Comparison of ENCODE assay signal across 8 cellular contexts in genomic region chr14:50311974-50312733, GRCh38. TPM values are rescaled to one million over a fixed set of nuclear protein-coding genes. Genes with fewer than 3 reads are reported as not detected.
DNase-seq lines count a peak whose midpoint lies in the region; ATAC-seq and TF ChIP-seq lines count a peak whose summit lies in the region.

DMAC2L (plus strand) TSS chr14:50312324; CDS start chr14:50321488, 9,164 bp downstream.
L2HGDH (minus strand) TSS chr14:50312229; CDS start chr14:50312150, 79 bp downstream.

- H3K9me3 ChIP-seq in SU-DHL-6 (ENCODE audit: insufficient read depth, low read length) (peaks cover 6% of the 10 kb centered on the region; the same call in 1 of the 2 replicates), cardiac muscle cell (ENCODE audit: low read depth) (no peaks in the 10 kb centered on the region)

- H3K27me3 ChIP-seq in SU-DHL-6 (ENCODE audit: low read length) (no peaks in the 10 kb centered on the region), cardiac muscle cell (no peaks in the 10 kb centered on the region)

- H3K4me3 Mint-ChIP-seq in activated naive CD8-positive, alpha-beta T cell treated with anti-CD3 and anti-CD28 coated beads, Interleukin-2, amount 10 ng/mL, durations not matched to agents 7 days and 5 days, result peak within 1 kb of the TSS; percentile 92
- peak within 1 kb of the TSS; percentile 94 for H3K4me3 Mint-ChIP-seq in type B pancreatic cell

- H3K4me1 ChIP-seq in cardiac muscle cell (ENCODE audit: low read depth), result peaks cover 6% of the 10 kb centered on the region

- POLR2A ChIA-PET in activated naive CD8-positive, alpha-beta T cell treated with anti-CD3 and anti-CD28 coated beads, Interleukin-2, amount 10 ng/mL, durations not matched to agents 7 days and 5 days (lab: Charles Lee), result interaction anchor here (0.6 to 2.3 kb wide), 8 partner anchors 9 to 619 kb away, joined by 3 to 13 read pairs (median 4); partner anchors contain the start of genes ATL1, KLHDC1, KLHDC2 and SOS2

- H3K27ac Mint-ChIP-seq in activated naive CD8-positive, alpha-beta T cell treated with anti-CD3 and anti-CD28 coated beads, Interleukin-2, amount 10 ng/mL, durations not matched to agents 7 days and 5 days, result peak within 1 kb of the TSS; percentile 95
- peak within 1 kb of the TSS; percentile 96 for H3K27ac Mint-ChIP-seq in type B pancreatic cell

- peaks cover 2% of the 10 kb centered on the region for H3K9me3 Mint-ChIP-seq in activated naive CD8-positive, alpha-beta T cell treated with anti-CD3 and anti-CD28 coated beads, Interleukin-2, amount 10 ng/mL, durations not matched to agents 7 days and 5 days
- H3K9me3 Mint-ChIP-seq in type B pancreatic cell, result no peaks in the 10 kb centered on the region

- H3K9me2 ChIP-seq in SU-DHL-6 (replicated peaks; ENCODE audit: insufficient read depth, low read length), result no peaks in the 10 kb centered on the region

- H3K27me3 Mint-ChIP-seq in activated naive CD8-positive, alpha-beta T cell treated with anti-CD3 and anti-CD28 coated beads, Interleukin-2, amount 10 ng/mL, durations not matched to agents 7 days and 5 days, result no peaks in the 10 kb centered on the region
- H3K27me3 Mint-ChIP-seq in type B pancreatic cell, result no peaks in the 10 kb centered on the region

- H3K9ac ChIP-seq in SU-DHL-6 (ENCODE audit: low read length), result peak within 1 kb of the TSS; percentile 90

- H4K20me1 ChIP-seq in SU-DHL-6 (ENCODE audit: low read depth, low read length), result no peaks in the 10 kb centered on the region

- H3K4me3 ChIP-seq in GM12865 (ENCODE audit: low read depth, low read length), result peak within 1 kb of the TSS; percentile 64
- H3K4me3 ChIP-seq in SU-DHL-6 (ENCODE audit: insufficient read depth, low read length, poor library complexity, severe bottlenecking), result peak within 1 kb of the TSS; percentile 92
- H3K4me3 ChIP-seq in cardiac muscle cell, result peak within 1 kb of the TSS; percentile 43

- H2AFZ ChIP-seq in SU-DHL-6 (ENCODE audit: low read depth, low read length, severe bottlenecking), result peak within 1 kb of the TSS; percentile 88

- peaks cover 26% of the 10 kb centered on the region for H3K4me1 Mint-ChIP-seq in activated naive CD8-positive, alpha-beta T cell treated with anti-CD3 and anti-CD28 coated beads, Interleukin-2, amount 10 ng/mL, durations not matched to agents 7 days and 5 days
- H3K4me1 Mint-ChIP-seq in type B pancreatic cell (ENCODE audit: unreplicated experiment), result peaks cover 5% of the 10 kb centered on the region

- H3K36me3 ChIP-seq in SU-DHL-6 (ENCODE audit: low read length) (peaks cover 12% of the 10 kb centered on the region), cardiac muscle cell (no peaks in the 10 kb centered on the region)

- DNase-seq in GM12865 (ENCODE audit: low read depth), result peak; percentile 97
- DNase-seq in NCI-H1105 treated with DMSO at 0.1 percent for 48 hours (lab: John Stamatoyannopoulos, UW), result peak; percentile 96
- peak; percentile 94 for DNase-seq in activated naive CD8-positive, alpha-beta T cell treated with anti-CD3 and anti-CD28 coated beads, Interleukin-2, amount 10 ng/mL, durations not matched to agents 7 days and 5 days
- peak; percentile 95 to 98 for DNase-seq in cardiac muscle cell (ENCODE audit: low read depth in 1 of 2, low spot score in 1 of 2)
- DNase-seq in pons (ENCODE audit: low spot score), result peak; percentile 95
- DNase-seq in type B pancreatic cell (ENCODE audit: extremely low spot score, unreplicated experiment), result peak; percentile 92

- peaks cover 75% of the 10 kb centered on the region for H3K79me2 ChIP-seq in SU-DHL-6 (ENCODE audit: insufficient read depth, low read length)

- TF ChIP-seq CTCF in GM12865 (IDR thresholded peaks at IDR 0.05; ENCODE audit: insufficient read depth, low read depth, low read length, missing control alignments) (no peak), SU-DHL-6 (IDR thresholded peaks at IDR 0.05; ENCODE audit: insufficient read depth, low read length, poor library complexity, severe bottlenecking) (no peak), cardiac muscle cell (IDR thresholded peaks at IDR 0.05; ENCODE audit: low read depth, low read length) (no peak), type B pancreatic cell (conservative IDR thresholded peaks at IDR 0.05) (peak; percentile 37)

- H3K4me2 ChIP-seq in SU-DHL-6 (ENCODE audit: low read depth, low read length, poor library complexity, severe bottlenecking), result peak within 1 kb of the TSS; percentile 84

- H3K36me3 Mint-ChIP-seq in activated naive CD8-positive, alpha-beta T cell treated with anti-CD3 and anti-CD28 coated beads, Interleukin-2, amount 10 ng/mL, durations not matched to agents 7 days and 5 days, result peaks cover 27% of the 10 kb centered on the region
- H3K36me3 Mint-ChIP-seq in type B pancreatic cell, result peaks cover 21% of the 10 kb centered on the region

- peak within 1 kb of the TSS; percentile 86 for H3K27ac ChIP-seq in SU-DHL-6 (ENCODE audit: low read depth, low read length)
- H3K27ac ChIP-seq in cardiac muscle cell, result peak within 1 kb of the TSS; percentile 95

- no peaks in the 10 kb centered on the region for H3F3A ChIP-seq in SU-DHL-6 (ENCODE audit: insufficient read depth)

- ATAC-seq in HG02678 (IDR thresholded peaks at IDR 0.05; ENCODE audit: unreplicated experiment), result peak; percentile 93
- peak; percentile 90 for ATAC-seq in activated naive CD8-positive, alpha-beta T cell treated with anti-CD3 and anti-CD28 coated beads, Interleukin-2, amount 10 ng/mL, durations not matched to agents 7 days and 5 days (ENCODE audit: low read depth)

RNA-seq across cellular contexts. Expression of gene DMAC2L, which starts in this region (rescaled TPM):
- 10 to 100 TPM; 19.0 to 19.4 TPM for total RNA-seq in activated naive CD8-positive, alpha-beta T cell treated with anti-CD3 and anti-CD28 coated beads, Interleukin-2, amount 10 ng/mL, durations not matched to agents 7 days and 5 days
- total RNA-seq in cardiac muscle cell (8.5 and 17.7 TPM in 2 replicates), type B pancreatic cell (ENCODE audit: low replicate concordance) (13.9 and 15.6 TPM in 2 replicates)
- polyA plus RNA-seq in cardiac muscle cell, result 27.5 and 33.3 TPM in 2 replicates

RNA-seq across cellular contexts. Expression of gene L2HGDH, which starts in this region (rescaled TPM):
- 10 to 100 TPM; 11.5 to 12.1 TPM for total RNA-seq in activated naive CD8-positive, alpha-beta T cell treated with anti-CD3 and anti-CD28 coated beads, Interleukin-2, amount 10 ng/mL, durations not matched to agents 7 days and 5 days
- 13.8 and 14.4 TPM in 2 replicates for total RNA-seq in cardiac muscle cell
- 9.4 and 18.3 TPM in 2 replicates for polyA plus RNA-seq in cardiac muscle cell
- total RNA-seq in type B pancreatic cell (ENCODE audit: low replicate concordance), result 10.8 and 13.3 TPM in 2 replicates

Comparison
In these comparisons a context has a peak if more than half of its experiments do, and no peak if none do; other contexts are left out.
1. Peak in every context shown above with its lines: DNase-seq, ATAC-seq, H3K4me3 ChIP-seq and H3K27ac ChIP-seq.